In genomic region chr15:96323250-96324162, GRCh38 we compare ENCODE assay signal across 10 cellular contexts. TPM values are rescaled to one million over a fixed set of nuclear protein-coding genes. Genes with fewer than 3 reads are reported as not detected.
DNase-seq lines count a peak whose midpoint lies in the region; ATAC-seq and TF ChIP-seq lines count a peak whose summit lies in the region.
"Had no signal": no experiment of that assay in that cellular context is flagged by ENCODE, and none has a peak within 500 bp of the region (broad histone marks: within the 10 kb centered on the region; RNA-seq: fewer than 3 reads in every experiment).

No MANE protein-coding gene starts in this region.

- H3K9ac ChIP-seq in NT2/D1 (ENCODE audit: insufficient read length, low read depth): no peak overlapping the region
- H3K9ac ChIP-seq in endodermal cell (ENCODE audit: extremely low read depth, low read length, poor library complexity, severe bottlenecking): no peak overlapping the region
- peak overlapping the region; percentile 92 for H3K9ac ChIP-seq in stomach smooth muscle (ENCODE audit: low read length in 2 of 2)

- peaks cover 37% of the 10 kb centered on the region for H3K4me1 Mint-ChIP-seq in endodermal cell

- no peak for TF ChIP-seq CTCF in endodermal cell (conservative IDR thresholded peaks at IDR 0.05)
- TF ChIP-seq CTCF in lower lobe of right lung (IDR thresholded peaks at IDR 0.05): no peak
- no peak for TF ChIP-seq CTCF in WERI-Rb-1 (IDR thresholded peaks at IDR 0.05; ENCODE audit: low read depth, low read length)

- WGBS in endodermal cell (ENCODE audit: insufficient coverage in 1 of 2, insufficient read length in 1 of 2), 2 experiments: 11 to 16% methylated on average over 22 to 31 of the region's 31 CpGs

- intact Hi-C loops in lower lobe of right lung (cut with DNase I): no loop called here

- no peaks in the 10 kb centered on the region for H3K9me3 Mint-ChIP-seq in endodermal cell

- H3K4me1 ChIP-seq in NT2/D1 (ENCODE audit: insufficient read depth, insufficient read length) (peaks cover 4% of the 10 kb centered on the region), endodermal cell (ENCODE audit: control insufficient read depth, insufficient read depth, low read length) (no peaks in the 10 kb centered on the region), lower lobe of right lung (peaks cover 4% of the 10 kb centered on the region), stomach smooth muscle (ENCODE audit: control insufficient read depth, insufficient read depth, low read length) (peaks cover 37% of the 10 kb centered on the region)

- DNase-seq in NT2/D1 (ENCODE audit: low read depth, low spot score): no peak
- no peak for DNase-seq in endodermal cell
- DNase-seq in lower lobe of right lung: peak; percentile 34
- no peak for DNase-seq in MG63
- no peak for DNase-seq in WERI-Rb-1
- DNase-seq in kidney glomerular epithelial cell (lab: John Stamatoyannopoulos, UW): no peak
- no peak for DNase-seq in GF-D8 (lab: John Stamatoyannopoulos, UW)
- DNase-seq: activated CD4-positive, CD25-positive, alpha-beta regulatory T cell; DMS 273 treated with DMSO at 0.1 percent for 48 hours had no signal

- no peak overlapping the region for H3K27ac Mint-ChIP-seq in endodermal cell

- H3K4me3 Mint-ChIP-seq in endodermal cell: peak overlapping the region; percentile 45

- H3K9me3 ChIP-seq in NT2/D1 (ENCODE audit: insufficient read depth, low read length) (no peaks in the 10 kb centered on the region), endodermal cell (ENCODE audit: control insufficient read depth, low read length) (no peaks in the 10 kb centered on the region), lower lobe of right lung (no peaks in the 10 kb centered on the region), stomach smooth muscle (ENCODE audit: control insufficient read depth in 2 of 2, low read length in 2 of 2) (no peaks in the 10 kb centered on the region), MG63 (no peaks in the 10 kb centered on the region), WERI-Rb-1 (ENCODE audit: severe bottlenecking) (no peaks in the 10 kb centered on the region)

- H3K36me3 ChIP-seq in NT2/D1 (ENCODE audit: insufficient read depth, insufficient read length, low read length) (no peaks in the 10 kb centered on the region), endodermal cell (ENCODE audit: control insufficient read depth, insufficient read depth, low read length) (no peaks in the 10 kb centered on the region), lower lobe of right lung (no peaks in the 10 kb centered on the region), stomach smooth muscle (ENCODE audit: control insufficient read depth in 2 of 2, insufficient read depth in 2 of 2, low read length in 2 of 2) (no peaks in the 10 kb centered on the region), MG63 (no peaks in the 10 kb centered on the region), WERI-Rb-1 (no peaks in the 10 kb centered on the region)

- H3K27ac ChIP-seq in endodermal cell (ENCODE audit: low read depth, low read length) (peak overlapping the region; percentile 10), lower lobe of right lung (peak overlapping the region; percentile 87), stomach smooth muscle (ENCODE audit: low read length) (peak overlapping the region; percentile 98), WERI-Rb-1 (no peak overlapping the region)

- no peak for ATAC-seq in lower lobe of right lung

- H3K27me3 ChIP-seq in NT2/D1 (ENCODE audit: insufficient read depth, insufficient read length) (peaks cover 99% of the 10 kb centered on the region), endodermal cell (ENCODE audit: control insufficient read depth, insufficient read depth, low read length, poor library complexity, severe bottlenecking) (peaks cover 100% of the 10 kb centered on the region), lower lobe of right lung (ENCODE audit: low read depth) (peaks cover 48% of the 10 kb centered on the region), stomach smooth muscle (ENCODE audit: control insufficient read depth in 1 of 2, insufficient read depth in 2 of 2, low read length in 2 of 2) (no peaks in the 10 kb centered on the region), MG63 (no peaks in the 10 kb centered on the region), WERI-Rb-1 (ENCODE audit: insufficient read depth, low read depth, severe bottlenecking) (peaks cover 89% of the 10 kb centered on the region)

- H3K36me3 Mint-ChIP-seq in endodermal cell (ENCODE audit: low read depth): no peaks in the 10 kb centered on the region

- H3K27me3 Mint-ChIP-seq in endodermal cell (ENCODE audit: insufficient read depth): peaks cover 99% of the 10 kb centered on the region

- H3K4me3 ChIP-seq in NT2/D1 (ENCODE audit: insufficient read length, low read depth) (peak overlapping the region; percentile 36), endodermal cell (ENCODE audit: low read length) (peak overlapping the region; percentile 77), lower lobe of right lung (peak overlapping the region; percentile 68), stomach smooth muscle (ENCODE audit: low read length in 2 of 2) (peak overlapping the region; percentile 94 to 97), MG63 (no peak overlapping the region), WERI-Rb-1 (ENCODE audit: low read depth, low read length) (no peak overlapping the region)

RNA-seq across cellular contexts. Expression of gene NR2F2, which starts 7.0 kb away (rescaled TPM):
- total RNA-seq in endodermal cell: 1 to 10 TPM in 1 of 2 donors, under 1 TPM in 1; 0.73 to 3.3 TPM
- polyA plus RNA-seq in endodermal cell (2013, experiment 1 of 2): 54.2 TPM
- polyA plus RNA-seq in endodermal cell (2013, experiment 2 of 2): 40.9 TPM
- 50.6 TPM for total RNA-seq in lower lobe of right lung
- 1.3 and 1.9 TPM in 2 replicates for total RNA-seq in MG63 (2014; rRNA removed; shearing (Covaris generic); ENCODE audit: low replicate concordance)

Comparison
In these comparisons a context has a peak if more than half of its experiments do, and no peak if none do; other contexts are left out.
1. H3K4me3 ChIP-seq: peak in NT2/D1 (single experiment), endodermal cell (single experiment), lower lobe of right lung (single experiment) and stomach smooth muscle (2 of 2); none in MG63 (single experiment) and WERI-Rb-1 (single experiment).
2. H3K9ac ChIP-seq: peak in stomach smooth muscle (2 of 2); none in NT2/D1 (single experiment) and endodermal cell (single experiment).
3. RNA of gene NR2F2, which starts 7.0 kb away (total RNA-seq): 50.6 TPM in lower lobe of right lung (single experiment); 0.73 to 3.3 TPM in endodermal cell and 1.3 to 1.9 TPM in MG63; every median in the first group is over 10 times any median in the second.